9 cellular contexts compared by ENCODE assay signal in the genomic region with DNA sequence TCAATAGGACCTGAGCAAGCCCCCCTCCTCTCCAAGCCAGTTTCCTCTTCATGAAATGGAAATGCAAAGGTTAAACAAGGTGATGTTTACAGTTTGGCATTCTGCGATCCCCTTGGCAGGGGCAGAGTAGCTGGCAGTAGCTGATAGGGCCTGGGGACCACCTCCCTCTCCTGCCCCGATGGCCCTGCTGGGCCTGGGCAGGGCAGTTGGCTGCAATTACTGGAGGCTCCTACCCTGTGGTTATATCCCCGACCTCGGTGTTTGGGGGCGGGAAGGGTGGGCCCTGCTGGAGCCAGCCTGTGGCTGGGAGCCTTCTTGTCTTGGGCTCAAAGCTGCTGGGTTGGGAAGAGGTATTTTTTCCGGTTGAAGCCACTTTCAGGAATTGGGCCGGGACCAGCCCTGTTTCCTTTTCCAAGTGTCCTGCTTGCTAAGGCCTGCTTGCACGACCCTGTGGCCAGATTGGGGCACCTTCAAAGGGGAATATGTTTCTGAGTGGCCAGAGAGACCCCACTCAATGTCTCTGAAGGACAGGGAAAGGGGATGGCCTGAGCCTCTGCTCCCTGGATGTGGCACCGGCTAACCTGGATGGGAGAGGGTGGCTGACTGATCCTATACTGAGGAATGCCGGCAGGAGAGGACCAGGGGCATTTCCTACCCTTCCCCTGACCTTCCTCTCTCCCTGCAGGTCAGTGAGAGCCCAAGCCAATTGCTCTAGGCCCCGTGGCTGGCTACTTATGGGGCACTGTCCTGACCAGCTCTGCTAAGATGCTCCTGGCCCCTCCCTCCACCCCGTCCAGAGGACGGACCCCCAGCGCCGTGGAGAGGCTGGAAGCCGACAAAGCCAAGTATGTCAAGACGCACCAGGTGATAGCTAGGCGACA. TPM values are rescaled to one million over a fixed set of nuclear protein-coding genes. Genes with fewer than 3 reads are reported as not detected.
DNase-seq lines count a peak whose midpoint lies in the region; TF ChIP-seq lines count a peak whose summit lies in the region.
"Had no signal": no experiment of that assay in that cellular context is flagged by ENCODE, and none has a peak within 500 bp of the region (broad histone marks: within the 10 kb centered on the region; RNA-seq: fewer than 3 reads in every experiment).

No MANE protein-coding gene starts in this region.

- H3K9me3 ChIP-seq in adipocyte (ENCODE audit: control insufficient read depth, low read length) (no peaks in the 10 kb centered on the region), iPS DF 6.9 (ENCODE audit: control insufficient read depth, insufficient read depth, low read length) (no peaks in the 10 kb centered on the region)

- H3K36me3 Mint-ChIP-seq in Calu3 (ENCODE audit: insufficient read depth, unreplicated experiment): peaks cover 11% of the 10 kb centered on the region

- no peak for DNase-seq in Calu3
- DNase-seq in adipocyte (ENCODE audit: low read depth): no peak
- DNase-seq in iPS DF 6.9 (ENCODE audit: low read depth, low spot score): no peak
- no peak for DNase-seq in HuH-7.5 (ENCODE audit: low spot score)
- DNase-seq in stimulated activated naive CD4-positive, alpha-beta T cell treated with Interleukin-2 at 50 U/mL for 16 hours (lab: John Stamatoyannopoulos, UW): no peak
- DNase-seq in GF-D8 (lab: John Stamatoyannopoulos, UW): no peak
- DNase-seq in NCI-H1048 (lab: John Stamatoyannopoulos, UW): no peak
- DNase-seq: DND-41 had no signal

- H3K27me3 ChIP-seq in adipocyte (replicated peaks; ENCODE audit: control insufficient read depth, insufficient read depth, low read length) (peaks cover 48% of the 10 kb centered on the region), iPS DF 6.9 (ENCODE audit: control insufficient read depth, insufficient read depth, low read length) (peaks cover 35% of the 10 kb centered on the region), rectal smooth muscle tissue (ENCODE audit: control insufficient read depth, insufficient read depth, low read length) (peaks cover 8% of the 10 kb centered on the region)

- H3K36me3 ChIP-seq in adipocyte (ENCODE audit: control insufficient read depth, insufficient read depth, low read length, severe bottlenecking): no peaks in the 10 kb centered on the region
- no peaks in the 10 kb centered on the region for H3K36me3 ChIP-seq in iPS DF 6.9 (ENCODE audit: control insufficient read depth, insufficient read depth, low read length)
- H3K36me3 ChIP-seq in rectal smooth muscle tissue (ENCODE audit: control insufficient read depth, insufficient read depth, low read length): no peaks in the 10 kb centered on the region

- H3K4me3 ChIP-seq in adipocyte (ENCODE audit: low read length) (peak overlapping the region; percentile 60), iPS DF 6.9 (ENCODE audit: low read length) (peak overlapping the region; percentile 38; the same call in 1 of the 2 replicates), rectal smooth muscle tissue (ENCODE audit: low read length) (peak overlapping the region; percentile 54)

- intact Hi-C loops in Calu3 (cut with micrococcal nuclease; ENCODE audit: unreplicated experiment): loop anchor here (5.0 kb wide), 1 partner anchor 53 kb away; no protein-coding TSS in a partner anchor

- CTCF ChIA-PET in Calu3 (lab: Charles Lee): interaction anchor here (0.6 kb wide), 1 partner anchor 271 kb away, joined by 3 read pairs; no protein-coding TSS in a partner anchor

- no CpG with 5 or more reads among the region's 18 CpGs for WGBS in iPS DF 6.9 (ENCODE audit: insufficient coverage, insufficient read length)

- no peak for TF ChIP-seq CTCF in Calu3 (IDR thresholded peaks at IDR 0.05; ENCODE audit: unreplicated experiment)

- H3K9ac ChIP-seq in adipocyte (ENCODE audit: low read length) (no peak overlapping the region), rectal smooth muscle tissue (ENCODE audit: low read length) (no peak overlapping the region)

- BruUV-seq in Calu3 (replicated peaks; lab: Mats Ljungman, UMichigan): no TSS peak

- H3K4me3 Mint-ChIP-seq in Calu3 (ENCODE audit: low read depth, unreplicated experiment): peak overlapping the region; percentile 67

- no peaks in the 10 kb centered on the region for H3K4me1 Mint-ChIP-seq in Calu3 (ENCODE audit: low read depth, unreplicated experiment)

- H3K27ac ChIP-seq in iPS DF 6.9 (ENCODE audit: low read length): no peak overlapping the region
- no peak overlapping the region for H3K27ac ChIP-seq in rectal smooth muscle tissue (ENCODE audit: low read depth, low read length)

- H3K9me3 Mint-ChIP-seq in Calu3 (ENCODE audit: low read depth, unreplicated experiment): no peaks in the 10 kb centered on the region

- H3K4me1 ChIP-seq in adipocyte (ENCODE audit: control insufficient read depth, insufficient read depth, low read length) (peaks cover 9% of the 10 kb centered on the region), iPS DF 6.9 (ENCODE audit: control insufficient read depth, insufficient read depth, low read length) (peaks cover 11% of the 10 kb centered on the region), rectal smooth muscle tissue (ENCODE audit: control insufficient read depth, insufficient read depth, low read length) (peaks cover 3% of the 10 kb centered on the region)

- H3K27me3 Mint-ChIP-seq in Calu3 (ENCODE audit: unreplicated experiment): peaks cover 14% of the 10 kb centered on the region

- H3K27ac Mint-ChIP-seq in Calu3 (ENCODE audit: unreplicated experiment): no peak overlapping the region

RNA-seq across cellular contexts. Expression of a gene that starts 1.9 kb away (rescaled TPM):
- total RNA-seq in Calu3 (2022): not detected in 2 replicates

RNA-seq across cellular contexts. Expression of a gene that starts 8.0 kb away (rescaled TPM):
- total RNA-seq in Calu3 (2022): not detected in 2 replicates

RNA-seq across cellular contexts. Expression of a gene that starts 8.9 kb away (rescaled TPM):
- 22.2 and 23.1 TPM in 2 replicates for total RNA-seq in Calu3 (2022)

RNA-seq across cellular contexts. Expression of a gene that starts 10.9 kb away (rescaled TPM):
- not detected in 2 replicates for total RNA-seq in Calu3 (2022)

RNA-seq across cellular contexts. Expression of a gene that starts 16.5 kb away (rescaled TPM):
- 28.1 and 30.6 TPM in 2 replicates for total RNA-seq in Calu3 (2022)
